Comparison of ENCODE assay signal across 9 cellular contexts in the genomic region with DNA sequence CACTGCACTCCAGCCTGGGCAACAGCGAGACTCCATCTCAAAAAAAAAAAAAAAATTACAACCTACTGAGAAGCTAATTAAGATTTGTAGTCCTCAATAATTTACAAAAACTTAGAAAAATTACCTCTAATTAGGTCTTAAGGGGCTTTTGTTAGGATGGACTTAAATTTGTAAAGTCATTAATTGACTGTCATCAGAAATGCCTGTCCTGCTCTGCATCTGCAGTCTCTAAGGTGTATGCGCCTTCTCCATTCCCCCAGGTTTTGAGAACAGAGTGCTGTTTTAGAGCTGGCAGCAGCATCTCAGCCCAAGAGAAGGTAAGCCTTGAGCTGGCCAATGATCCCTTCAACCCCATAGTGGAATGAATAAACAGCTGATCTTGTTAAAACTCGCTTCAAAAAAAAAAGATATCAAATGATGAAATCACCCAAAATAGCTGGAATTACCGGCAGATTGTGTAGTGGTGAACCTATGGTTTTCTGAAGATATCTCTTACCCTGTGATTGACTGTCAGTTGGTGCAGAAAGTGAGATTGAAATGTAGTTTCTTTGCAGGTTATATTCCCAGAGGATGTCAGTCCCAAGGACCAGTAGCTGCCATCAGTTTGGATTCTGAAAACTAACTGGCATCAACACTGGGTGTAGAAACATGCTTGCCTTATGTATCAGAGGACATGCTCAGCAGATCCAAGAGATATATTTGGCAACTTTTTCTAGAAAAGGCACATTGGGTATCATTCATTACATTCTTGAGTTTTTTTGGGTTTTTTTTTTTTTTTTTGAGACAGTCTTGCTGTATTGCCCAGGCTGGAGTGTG. TPM values are rescaled to one million over a fixed set of nuclear protein-coding genes. Genes with fewer than 3 reads are reported as not detected.
DNase-seq lines count a peak whose midpoint lies in the region; ATAC-seq, FAIRE-seq and TF ChIP-seq lines count a peak whose summit lies in the region.
"Had no signal": no experiment of that assay in that cellular context is flagged by ENCODE, and none has a peak within 500 bp of the region (broad histone marks: within the 10 kb centered on the region; RNA-seq: fewer than 3 reads in every experiment).

No MANE protein-coding gene starts in this region.

- no peak overlapping the region for H3K4me3 ChIP-seq in CD8-positive, alpha-beta memory T cell (ENCODE audit: low read length)
- H3K4me3 ChIP-seq in KMS-11 (IDR thresholded peaks at IDR 0.05; ENCODE audit: insufficient read depth, low read depth, low read length), result no peak overlapping the region

- peak overlapping the region; percentile 2 to 99 (median 88) for H3K27ac Mint-ChIP-seq in CD8-positive, alpha-beta memory T cell
- H3K27ac Mint-ChIP-seq in brain, result peak overlapping the region in 4 of 5 experiments; percentile 62 to 100 (median 86)
- H3K27ac Mint-ChIP-seq in naive thymus-derived CD8-positive, alpha-beta T cell, result peak overlapping the region in 9 of 10 donors; percentile 35 to 99 (median 97)

- POLR2A ChIA-PET in CD8-positive, alpha-beta memory T cell (lab: Charles Lee), result interaction anchor here (0.5 to 1.9 kb wide), 5 partner anchors 11 to 951 kb away, joined by 3 to 9 read pairs (median 4); partner anchors contain the start of gene NCOR1
- POLR2A ChIA-PET in naive thymus-derived CD8-positive, alpha-beta T cell (lab: Charles Lee), result interaction anchor here (0.5 to 2.4 kb wide), 6 partner anchors 12 to 174 kb away, joined by 3 to 7 read pairs (median 3); no protein-coding TSS in a partner anchor

- no peak overlapping the region for H2AFZ ChIP-seq in KMS-11 (ENCODE audit: low read depth)

- H3K9me3 ChIP-seq in CD8-positive, alpha-beta memory T cell (ENCODE audit: low read length), result no peaks in the 10 kb centered on the region

- no peak for ATAC-seq in naive thymus-derived CD8-positive, alpha-beta T cell
- no peak for ATAC-seq in GM21786 (IDR thresholded peaks at IDR 0.05; ENCODE audit: unreplicated experiment)
- no peak for ATAC-seq in HG03442 (IDR thresholded peaks at IDR 0.05; ENCODE audit: unreplicated experiment)

- no peak for FAIRE-seq in urothelium cell line (lab: Jason Lieb, UNC)

- H3K27me3 ChIP-seq in CD8-positive, alpha-beta memory T cell (ENCODE audit: insufficient read depth, low read length, poor library complexity, severe bottlenecking), result no peaks in the 10 kb centered on the region
- H3K27me3 ChIP-seq in KMS-11 (ENCODE audit: insufficient read depth, low read depth), result no peaks in the 10 kb centered on the region

- H3K79me2 ChIP-seq in KMS-11 (ENCODE audit: insufficient read depth, low read depth), result peaks cover 34% of the 10 kb centered on the region

- no peaks in the 10 kb centered on the region for H3K9me3 Mint-ChIP-seq in CD8-positive, alpha-beta memory T cell
- peaks cover 0 to 6% (median 0%) of the 10 kb centered on the region in 5 experiments for H3K9me3 Mint-ChIP-seq in brain
- H3K9me3 Mint-ChIP-seq in naive thymus-derived CD8-positive, alpha-beta T cell, result no peaks in the 10 kb centered on the region

- peaks cover 26% of the 10 kb centered on the region for H3K36me3 ChIP-seq in CD8-positive, alpha-beta memory T cell (ENCODE audit: insufficient read depth, low read length)
- peaks cover 7% of the 10 kb centered on the region; the same call in 1 of the 2 replicates for H3K36me3 ChIP-seq in KMS-11 (ENCODE audit: insufficient read depth)

- H3K36me3 Mint-ChIP-seq in CD8-positive, alpha-beta memory T cell, result peaks cover 0 to 62% (median 9%) of the 10 kb centered on the region in 3 donors
- H3K36me3 Mint-ChIP-seq in brain, result peaks cover 54% of the 10 kb centered on the region
- H3K36me3 Mint-ChIP-seq in naive thymus-derived CD8-positive, alpha-beta T cell, result peaks cover 4 to 52% (median 13%) of the 10 kb centered on the region in 3 donors

- H3K4me1 ChIP-seq in CD8-positive, alpha-beta memory T cell (ENCODE audit: insufficient read depth, low read length), result peaks cover 35% of the 10 kb centered on the region
- peaks cover 18% of the 10 kb centered on the region for H3K4me1 ChIP-seq in KMS-11 (ENCODE audit: low read depth, poor library complexity, severe bottlenecking)

- no peak for TF ChIP-seq CTCF in KMS-11 (conservative IDR thresholded peaks at IDR 0.05; ENCODE audit: low read depth, low read length)
- no peak for TF ChIP-seq CTCF in brain (conservative IDR thresholded peaks at IDR 0.05)

- no peaks in the 10 kb centered on the region for H4K20me1 ChIP-seq in KMS-11 (ENCODE audit: insufficient read depth)

- no peak overlapping the region for H3K27ac ChIP-seq in CD8-positive, alpha-beta memory T cell (ENCODE audit: low read depth, low read length)
- H3K27ac ChIP-seq in KMS-11, result peak overlapping the region; percentile 68; the same call in 1 of the 2 replicates

- peak overlapping the region; percentile 88; the same call in 1 of the 2 replicates for H3K9ac ChIP-seq in KMS-11

- CTCF ChIA-PET in CD8-positive, alpha-beta memory T cell (lab: Charles Lee), result interaction anchor here (0.7 to 4.5 kb wide), 8 partner anchors 11 to 149 kb away, joined by 3 to 42 read pairs (median 3); partner anchors contain the start of gene TRPV2

- peak overlapping the region; percentile 63 to 100 (median 99) for H3K4me3 Mint-ChIP-seq in CD8-positive, alpha-beta memory T cell
- H3K4me3 Mint-ChIP-seq in brain, result peak overlapping the region; percentile 99 to 100 (median 100)
- peak overlapping the region; percentile 32 to 100 (median 98) for H3K4me3 Mint-ChIP-seq in naive thymus-derived CD8-positive, alpha-beta T cell

- H3K4me2 ChIP-seq in KMS-11, result peak overlapping the region; percentile 91

- peaks cover 54 to 57% (median 57%) of the 10 kb centered on the region in 3 donors for H3K4me1 Mint-ChIP-seq in CD8-positive, alpha-beta memory T cell
- H3K4me1 Mint-ChIP-seq in brain, result peaks cover 73% of the 10 kb centered on the region
- peaks cover 36 to 61% (median 50%) of the 10 kb centered on the region in 4 donors for H3K4me1 Mint-ChIP-seq in naive thymus-derived CD8-positive, alpha-beta T cell

- DNase-seq in CD8-positive, alpha-beta memory T cell, result no peak
- no peak for DNase-seq in naive thymus-derived CD8-positive, alpha-beta T cell
- DNase-seq in DMS153 treated with DMSO at 0.1 percent for 48 hours (lab: John Stamatoyannopoulos, UW; ENCODE audit: unreplicated experiment) (no peak), urothelium cell line (ENCODE audit: low spot score) (no peak)
- DNase-seq: activated CD4-positive, alpha-beta T cell treated with anti-CD3 and anti-CD28 coated beads, Interleukin-2, amount 50 U/mL, for 1 hour had no signal

- H3K27me3 Mint-ChIP-seq in CD8-positive, alpha-beta memory T cell, result no peaks in the 10 kb centered on the region
- peaks cover 14% of the 10 kb centered on the region for H3K27me3 Mint-ChIP-seq in brain
- no peaks in the 10 kb centered on the region for H3K27me3 Mint-ChIP-seq in naive thymus-derived CD8-positive, alpha-beta T cell

RNA-seq across cellular contexts. Expression of gene TRPV2, which starts 25.7 kb away (rescaled TPM):
- total RNA-seq in CD8-positive, alpha-beta memory T cell, result 10 to 100 TPM; 60.0 to 67.3 TPM
- polyA plus RNA-seq in CD8-positive, alpha-beta memory T cell, result 134 TPM
- 7.8 TPM for polyA plus RNA-seq in brain (ENCODE audit: insufficient read depth, low read depth, low replicate concordance)
- 10 to 100 TPM; 60.9 to 65.0 TPM for total RNA-seq in naive thymus-derived CD8-positive, alpha-beta T cell
- polyA plus RNA-seq in naive thymus-derived CD8-positive, alpha-beta T cell, result 100 to 1,000 TPM in 1 of 3 donors, 10 to 100 TPM in 2; 87.0 to 109 (median 90.6) TPM

RNA-seq across cellular contexts. Expression of gene LRRC75A, which starts 51.0 kb away (rescaled TPM):
- total RNA-seq in CD8-positive, alpha-beta memory T cell, result 1 to 10 TPM; 2.2 to 2.6 TPM
- polyA plus RNA-seq in CD8-positive, alpha-beta memory T cell, result 4.6 TPM
- polyA plus RNA-seq in brain (ENCODE audit: insufficient read depth, low read depth, low replicate concordance), result 38.0 TPM
- 1 to 10 TPM; 7.4 to 8.9 TPM for total RNA-seq in naive thymus-derived CD8-positive, alpha-beta T cell
- 1 to 10 TPM; 1.8 to 3.1 (median 2.1) TPM for polyA plus RNA-seq in naive thymus-derived CD8-positive, alpha-beta T cell

Comparison
In these comparisons a context has a peak if more than half of its experiments do, and no peak if none do; other contexts are left out.
1. RNA of gene TRPV2, which starts 25.7 kb away (polyA plus RNA-seq): 134 TPM in CD8-positive, alpha-beta memory T cell (single experiment) and 87.0 to 109 TPM in naive thymus-derived CD8-positive, alpha-beta T cell; 7.8 TPM in brain (single experiment); every median in the first group is over 10 times any median in the second.
2. Peak in every context shown above with its lines, with median percentiles within 50 percentile points of each other: H3K27ac Mint-ChIP-seq and H3K4me3 Mint-ChIP-seq.